Comparison of ENCODE assay signal across 13 cellular contexts in genomic region chr2:201228912-201229290, GRCh38. TPM values are rescaled to one million over a fixed set of nuclear protein-coding genes. Genes with fewer than 3 reads are reported as not detected.
DNase-seq lines count a peak whose midpoint lies in the region; ATAC-seq, FAIRE-seq and TF ChIP-seq lines count a peak whose summit lies in the region.
"Had no signal": no experiment of that assay in that cellular context is flagged by ENCODE, and none has a peak within 500 bp of the region (broad histone marks: within the 10 kb centered on the region; RNA-seq: fewer than 3 reads in every experiment).

No MANE protein-coding gene starts in this region.

- FAIRE-seq in kidney (lab: Jason Lieb, UNC): no peak
- FAIRE-seq: RCC 7860 had no signal

- H3K9me3 ChIP-seq in PC-3 (ENCODE audit: low read length): no peaks in the 10 kb centered on the region
- no peaks in the 10 kb centered on the region for H3K9me3 ChIP-seq in kidney (ENCODE audit: control insufficient read depth in 1 of 2, low read length in 2 of 2)

- POLR2A ChIA-PET in PC-3 (lab: Charles Lee; ENCODE audit: unreplicated experiment): no interaction called here

- H2AFZ ChIP-seq in PC-3 (ENCODE audit: low read length): 0 out of 2 replicates have a peak overlapping the region, but pooled peaks have one; percentile 7

- no peaks in the 10 kb centered on the region for H3K9me3 Mint-ChIP-seq in activated naive CD4-positive, alpha-beta T cell treated with anti-CD3 and anti-CD28 coated beads for 36 hours
- H3K9me3 Mint-ChIP-seq in dendritic cell treated with granulocyte-macrophage colony-stimulating factor and Interleukin-4, amounts not matched to agents 40 ng/mL and 50 ng/mL, for 4 days: no peaks in the 10 kb centered on the region
- H3K9me3 Mint-ChIP-seq in stimulated activated effector memory CD8-positive, alpha-beta T cell treated with anti-CD3 and anti-CD28 coated beads, Interleukin-12 subunit alpha, Interleukin-12 subunit beta, amount 100 ng/mL, for 72 hours: no peaks in the 10 kb centered on the region

- H3K9me2 ChIP-seq in PC-3 (replicated peaks; ENCODE audit: low read length): no peaks in the 10 kb centered on the region

- intact Hi-C loops in activated naive CD4-positive, alpha-beta T cell treated with anti-CD3 and anti-CD28 coated beads for 36 hours (cut with micrococcal nuclease): no loop called here
- intact Hi-C loops in PC-3 (cut with micrococcal nuclease) (no loop called here), kidney (cut with DNase I) (no loop called here)
- intact Hi-C loops in dendritic cell treated with granulocyte-macrophage colony-stimulating factor and Interleukin-4, amounts not matched to agents 40 ng/mL and 50 ng/mL, for 4 days (cut with micrococcal nuclease): no loop called here

- H3K4me3 ChIP-seq in PC-3 (ENCODE audit: low read length) (no peak overlapping the region), kidney (ENCODE audit: low read length in 2 of 2) (no peak overlapping the region)

- peak overlapping the region; percentile 12; the same call in 1 of the 2 replicates for H3K4me2 ChIP-seq in PC-3 (ENCODE audit: low read length)

- CTCF ChIA-PET in activated naive CD4-positive, alpha-beta T cell treated with anti-CD3 and anti-CD28 coated beads for 36 hours (lab: Charles Lee): interaction anchor here (0.5 to 1.6 kb wide), 6 partner anchors 46 to 327 kb away, joined by 3 to 11 read pairs (median 5); partner anchors contain the start of gene CASP10
- CTCF ChIA-PET in PC-3 (lab: Charles Lee): no interaction called here

- no peaks in the 10 kb centered on the region for H3K36me3 ChIP-seq in PC-3 (ENCODE audit: low read depth, low read length)
- H3K36me3 ChIP-seq in kidney (ENCODE audit: control insufficient read depth in 1 of 2, insufficient read depth in 2 of 2, low read length in 2 of 2): no peaks in the 10 kb centered on the region

- BruUV-seq in PC-3 (replicated peaks; lab: Mats Ljungman, UMichigan): no TSS peak

- DNase-seq in activated naive CD4-positive, alpha-beta T cell treated with anti-CD3 and anti-CD28 coated beads for 36 hours: peak; percentile 62
- DNase-seq in activated naive CD4-positive, alpha-beta T cell treated with anti-CD3 and anti-CD28 coated beads, Interleukin-2, amount 50 U/mL, for 16 hours: no peak
- DNase-seq in PC-3: no peak
- no peak for DNase-seq in stimulated activated effector memory CD8-positive, alpha-beta T cell treated with anti-CD3 and anti-CD28 coated beads, Interleukin-12 subunit alpha, Interleukin-12 subunit beta, amount 100 ng/mL, for 72 hours (ENCODE audit: low spot score in 2 of 2)
- no peak for DNase-seq in kidney
- DNase-seq in dedifferentiated amniotic fluid mesenchymal stem cell (ENCODE audit: extremely low spot score): no peak
- DNase-seq: anterior cingulate cortex, cortex of kidney, NCI-H1105, NCI-H510A treated with DMSO at 0.1 percent for 48 hours had no signal

- no peak for TF ChIP-seq CTCF in PC-3 (conservative IDR thresholded peaks at IDR 0.05; ENCODE audit: low read depth, low read length)
- no peak for TF ChIP-seq CTCF in kidney (IDR thresholded peaks at IDR 0.05; ENCODE audit: borderline replicate concordance, extremely low read depth, insufficient read depth)

- H3K36me3 Mint-ChIP-seq in activated naive CD4-positive, alpha-beta T cell treated with anti-CD3 and anti-CD28 coated beads for 36 hours (ENCODE audit: low read depth): peaks cover 6% of the 10 kb centered on the region
- H3K36me3 Mint-ChIP-seq in dendritic cell treated with granulocyte-macrophage colony-stimulating factor and Interleukin-4, amounts not matched to agents 40 ng/mL and 50 ng/mL, for 4 days (ENCODE audit: low read depth): no peaks in the 10 kb centered on the region
- peaks cover 16% of the 10 kb centered on the region for H3K36me3 Mint-ChIP-seq in stimulated activated effector memory CD8-positive, alpha-beta T cell treated with anti-CD3 and anti-CD28 coated beads, Interleukin-12 subunit alpha, Interleukin-12 subunit beta, amount 100 ng/mL, for 72 hours

- peak overlapping the region; percentile 34 for H3K4me3 Mint-ChIP-seq in activated naive CD4-positive, alpha-beta T cell treated with anti-CD3 and anti-CD28 coated beads for 36 hours
- H3K4me3 Mint-ChIP-seq in dendritic cell treated with granulocyte-macrophage colony-stimulating factor and Interleukin-4, amounts not matched to agents 40 ng/mL and 50 ng/mL, for 4 days: no peak overlapping the region
- peak overlapping the region; percentile 35 for H3K4me3 Mint-ChIP-seq in stimulated activated effector memory CD8-positive, alpha-beta T cell treated with anti-CD3 and anti-CD28 coated beads, Interleukin-12 subunit alpha, Interleukin-12 subunit beta, amount 100 ng/mL, for 72 hours

- peaks cover 30% of the 10 kb centered on the region for H3K4me1 ChIP-seq in PC-3 (ENCODE audit: insufficient read depth, low read length)
- peaks cover 3 to 7% of the 10 kb centered on the region in 2 donors for H3K4me1 ChIP-seq in kidney (ENCODE audit: control insufficient read depth in 1 of 2, insufficient read depth in 1 of 2, low read depth in 1 of 2, low read length in 2 of 2)

- peaks cover 6% of the 10 kb centered on the region for H3K79me2 ChIP-seq in PC-3 (ENCODE audit: low read length)

- H4K20me1 ChIP-seq in PC-3 (ENCODE audit: low read length): no peaks in the 10 kb centered on the region

- no peaks in the 10 kb centered on the region for H3K27me3 ChIP-seq in PC-3 (ENCODE audit: low read length)

- peaks cover 45% of the 10 kb centered on the region for H3K4me1 Mint-ChIP-seq in activated naive CD4-positive, alpha-beta T cell treated with anti-CD3 and anti-CD28 coated beads for 36 hours (ENCODE audit: low read depth)
- H3K4me1 Mint-ChIP-seq in dendritic cell treated with granulocyte-macrophage colony-stimulating factor and Interleukin-4, amounts not matched to agents 40 ng/mL and 50 ng/mL, for 4 days (ENCODE audit: low read depth): peaks cover 26% of the 10 kb centered on the region
- peaks cover 25% of the 10 kb centered on the region for H3K4me1 Mint-ChIP-seq in stimulated activated effector memory CD8-positive, alpha-beta T cell treated with anti-CD3 and anti-CD28 coated beads, Interleukin-12 subunit alpha, Interleukin-12 subunit beta, amount 100 ng/mL, for 72 hours

- H3K27ac ChIP-seq in PC-3 (ENCODE audit: low read length): no peak overlapping the region
- no peak overlapping the region for H3K27ac ChIP-seq in kidney (ENCODE audit: low read depth in 2 of 2, low read length in 2 of 2)

- ATAC-seq in PC-3 (no peak), HG03442 (IDR thresholded peaks at IDR 0.05; ENCODE audit: unreplicated experiment) (no peak)
- no peak for ATAC-seq in stimulated activated effector memory CD8-positive, alpha-beta T cell treated with anti-CD3 and anti-CD28 coated beads, Interleukin-12 subunit alpha, Interleukin-12 subunit beta, amount 100 ng/mL, for 72 hours

- no peaks in the 10 kb centered on the region for H3F3A ChIP-seq in PC-3 (ENCODE audit: low read length, unreplicated experiment)

- H3K27ac Mint-ChIP-seq in activated naive CD4-positive, alpha-beta T cell treated with anti-CD3 and anti-CD28 coated beads for 36 hours: peak overlapping the region; percentile 81
- peak overlapping the region; percentile 71 for H3K27ac Mint-ChIP-seq in dendritic cell treated with granulocyte-macrophage colony-stimulating factor and Interleukin-4, amounts not matched to agents 40 ng/mL and 50 ng/mL, for 4 days
- H3K27ac Mint-ChIP-seq in stimulated activated effector memory CD8-positive, alpha-beta T cell treated with anti-CD3 and anti-CD28 coated beads, Interleukin-12 subunit alpha, Interleukin-12 subunit beta, amount 100 ng/mL, for 72 hours: peak overlapping the region; percentile 85

- H3K9ac ChIP-seq in PC-3 (ENCODE audit: low read length): no peak overlapping the region
- H3K9ac ChIP-seq in kidney (ENCODE audit: low read length in 2 of 2): no peak overlapping the region

- no peaks in the 10 kb centered on the region for H3K27me3 Mint-ChIP-seq in activated naive CD4-positive, alpha-beta T cell treated with anti-CD3 and anti-CD28 coated beads for 36 hours (ENCODE audit: low read depth)
- no peaks in the 10 kb centered on the region for H3K27me3 Mint-ChIP-seq in dendritic cell treated with granulocyte-macrophage colony-stimulating factor and Interleukin-4, amounts not matched to agents 40 ng/mL and 50 ng/mL, for 4 days

RNA-seq across cellular contexts. Expression of gene CASP8, which starts 31.4 kb away (rescaled TPM):
- total RNA-seq in activated naive CD4-positive, alpha-beta T cell treated with anti-CD3 and anti-CD28 coated beads for 36 hours: 10 to 100 TPM; 37.0 to 39.8 TPM
- total RNA-seq in PC-3 (2014; rRNA removed): 22.2 and 29.4 TPM in 2 replicates
- 35.3 TPM for total RNA-seq in kidney
- polyA plus RNA-seq in kidney (ENCODE audit: insufficient read depth, low read depth, low replicate concordance): 8.0 TPM

RNA-seq across cellular contexts. Expression of gene CASP10, which starts 46.0 kb away (rescaled TPM):
- total RNA-seq in activated naive CD4-positive, alpha-beta T cell treated with anti-CD3 and anti-CD28 coated beads for 36 hours: 10 to 100 TPM; 22.0 to 22.1 TPM
- total RNA-seq in PC-3 (2014; rRNA removed) (1.3 and 4.2 TPM in 2 replicates), kidney (24.6 TPM)
- 4.5 TPM for polyA plus RNA-seq in kidney (ENCODE audit: insufficient read depth, low read depth, low replicate concordance)
